ENCODE assay signal across 8 cellular contexts in the genomic region with DNA sequence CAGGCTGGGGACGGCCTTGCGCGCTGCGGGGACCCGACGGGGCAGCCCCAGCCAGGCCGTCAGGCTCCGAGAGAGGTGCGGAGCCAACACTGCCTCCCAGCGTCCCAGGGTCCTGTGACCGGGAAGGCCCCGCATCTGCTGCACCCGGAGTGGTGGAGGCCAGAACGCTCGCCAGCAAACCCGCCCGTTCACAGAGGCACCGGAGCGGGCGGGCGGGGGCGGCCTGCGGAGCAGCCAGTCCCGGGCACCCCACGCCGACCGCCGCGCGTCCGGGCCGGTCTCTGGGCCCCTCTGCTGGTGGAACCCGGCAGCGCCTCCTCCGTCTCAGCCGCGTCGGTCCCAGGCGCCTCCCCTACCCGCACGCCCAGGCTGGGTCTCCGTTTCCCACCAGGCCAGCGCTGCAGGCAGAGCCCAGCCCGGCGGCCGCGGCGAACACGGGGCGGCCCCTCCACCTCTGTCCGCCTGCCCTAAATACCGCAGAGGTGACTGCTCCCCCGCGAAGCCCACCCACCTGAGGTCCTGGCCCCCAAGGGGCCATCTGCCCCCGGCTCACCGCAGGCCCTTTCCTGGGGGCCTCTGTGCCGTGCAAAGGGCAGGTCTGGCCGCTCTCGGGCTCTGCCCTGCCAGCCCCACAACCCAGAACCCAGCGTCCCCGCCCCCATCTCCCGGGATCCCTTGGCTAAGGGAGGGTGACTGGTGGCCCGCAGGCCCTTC. TPM values are rescaled to one million over a fixed set of nuclear protein-coding genes. Genes with fewer than 3 reads are reported as not detected.
DNase-seq lines count a peak whose midpoint lies in the region; ATAC-seq and TF ChIP-seq lines count a peak whose summit lies in the region.

No MANE protein-coding gene starts in this region.

- TF ChIP-seq POLR2A in GM18505 (IDR thresholded peaks at IDR 0.05; ENCODE audit: borderline replicate concordance, extremely low read depth, insufficient read depth, insufficient read length) = no peak

- no peaks in the 10 kb centered on the region for H3K9me3 ChIP-seq in effector memory CD4-positive, alpha-beta T cell (ENCODE audit: control insufficient read depth, low read length)
- no peaks in the 10 kb centered on the region for H3K9me3 ChIP-seq in mesodermal cell (ENCODE audit: control insufficient read depth, low read length)

- H3K27me3 ChIP-seq in effector memory CD4-positive, alpha-beta T cell (replicated peaks; ENCODE audit: control insufficient read depth, insufficient read depth, low read length, poor library complexity, severe bottlenecking) = no peaks in the 10 kb centered on the region

- no peak overlapping the region for H3K27ac ChIP-seq in effector memory CD4-positive, alpha-beta T cell (ENCODE audit: insufficient read depth, low read length, poor library complexity, severe bottlenecking)
- no peak overlapping the region for H3K27ac ChIP-seq in mesodermal cell (ENCODE audit: low read depth, low read length, severe bottlenecking)

- peak; percentile 21 for DNase-seq in NCI-H146 treated with DMSO at 0.1 percent for 48 hours (lab: John Stamatoyannopoulos, UW; ENCODE audit: unreplicated experiment)
- peak; percentile 86 for DNase-seq in activated CD8-positive, alpha-beta memory T cell treated with anti-CD3 and anti-CD28 coated beads for 24 hours
- peak; percentile 25 to 30 (median 27) for DNase-seq in effector memory CD4-positive, alpha-beta T cell
- DNase-seq in stimulated activated CD8-positive, alpha-beta memory T cell treated with anti-CD3 and anti-CD28 coated beads, Interleukin-2, amount 100 ng/mL, for 48 hours (ENCODE audit: low read depth in 2 of 2) = peak; percentile 52 to 55
- DNase-seq in cortex of kidney (lab: John Stamatoyannopoulos, UW) = no peak

- peaks cover 28% of the 10 kb centered on the region for H3K4me1 ChIP-seq in effector memory CD4-positive, alpha-beta T cell (ENCODE audit: control insufficient read depth, insufficient read depth, low read length, poor library complexity, severe bottlenecking)
- peaks cover 3% of the 10 kb centered on the region for H3K4me1 ChIP-seq in mesodermal cell (ENCODE audit: control insufficient read depth, insufficient read depth, low read length, poor library complexity, severe bottlenecking)

- peak; percentile 66 for TF ChIP-seq CTCF in GM12873 (IDR thresholded peaks at IDR 0.05; ENCODE audit: insufficient read depth, low read depth, low read length, missing control alignments)

- no peak for ATAC-seq in GM18505 (IDR thresholded peaks at IDR 0.05; ENCODE audit: unreplicated experiment)

- 8% methylated on average over 57 to 63 of the region's 63 CpGs for WGBS in mesodermal cell (ENCODE audit: insufficient coverage in 2 of 2), 2 experiments

- H3K36me3 ChIP-seq in effector memory CD4-positive, alpha-beta T cell (ENCODE audit: control insufficient read depth, insufficient read depth, low read length) = no peaks in the 10 kb centered on the region
- H3K36me3 ChIP-seq in mesodermal cell (ENCODE audit: control insufficient read depth, insufficient read depth, low read length) = no peaks in the 10 kb centered on the region

- H3K4me3 ChIP-seq in effector memory CD4-positive, alpha-beta T cell (ENCODE audit: insufficient read depth, low read depth, low read length, poor library complexity, severe bottlenecking) = no peak overlapping the region
- H3K4me3 ChIP-seq in mesodermal cell (ENCODE audit: extremely low read depth, insufficient read depth, low read length, poor library complexity, severe bottlenecking) = peak overlapping the region; percentile 19

RNA-seq across cellular contexts. Expression of a gene that starts 15.9 kb away (rescaled TPM):
- polyA plus RNA-seq in mesodermal cell (2013, experiment 1 of 2) = 21.2 TPM
- polyA plus RNA-seq in mesodermal cell (2013, experiment 2 of 2) = 15.2 TPM

RNA-seq across cellular contexts. Expression of a gene that starts 16.2 kb away (rescaled TPM):
- 0.85 TPM for polyA plus RNA-seq in mesodermal cell (2013, experiment 1 of 2)
- polyA plus RNA-seq in mesodermal cell (2013, experiment 2 of 2) = 0.40 TPM

RNA-seq across cellular contexts. Expression of a gene that starts 34.1 kb away (rescaled TPM):
- polyA plus RNA-seq in mesodermal cell (2013, experiment 1 of 2) = 0.18 TPM
- polyA plus RNA-seq in mesodermal cell (2013, experiment 2 of 2) = 0.25 TPM

RNA-seq across cellular contexts. Expression of a gene that starts 52.1 kb away (rescaled TPM):
- polyA plus RNA-seq in mesodermal cell (2013, experiment 1 of 2) = 59.3 TPM
- polyA plus RNA-seq in mesodermal cell (2013, experiment 2 of 2) = 47.9 TPM
